ENCODE assay signal across 21 cellular contexts in the genomic region with DNA sequence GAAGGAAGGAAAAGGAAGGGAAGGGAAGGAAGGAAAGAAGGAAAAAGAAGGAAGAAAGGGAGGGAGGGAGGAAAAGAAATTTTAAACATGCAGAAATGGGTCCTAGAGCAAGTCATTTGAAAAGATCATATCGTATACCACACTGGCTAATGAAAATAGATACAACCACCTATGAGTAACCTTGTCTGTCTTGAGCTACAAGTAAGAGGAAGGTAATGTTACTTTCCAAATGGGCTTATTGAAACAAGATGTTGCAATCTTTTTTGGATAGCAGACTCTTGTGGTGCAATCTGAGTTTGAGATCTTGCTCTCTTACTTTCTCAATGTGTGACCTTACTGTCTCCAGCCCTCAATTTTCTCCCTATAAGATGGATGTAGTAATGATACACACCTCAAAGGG.
"Had no signal": no experiment of that assay in that cellular context is flagged by ENCODE, and none has a peak within 500 bp of the region (broad histone marks: within the 10 kb centered on the region; RNA-seq: fewer than 3 reads in every experiment).

No MANE protein-coding gene starts in this region.

- ATAC-seq: heart right ventricle; left cardiac atrium; mucosa of descending colon; pancreas; right cardiac atrium; stimulated activated naive CD8-positive, alpha-beta T cell treated with anti-CD3 and anti-CD28 coated beads, Interleukin-15, amount 100 ng/mL, for 72 hours had no signal

- H3K9me3 ChIP-seq: mucosa of descending colon, pancreas, suprapubic skin had no signal

- H3K4me1 ChIP-seq: heart right ventricle, pancreas, suprapubic skin, tibial nerve had no signal

- FAIRE-seq: pancreas, TTC549 had no signal

- H3K27ac ChIP-seq: epithelial cell of prostate, heart right ventricle, pancreas, skin epidermis, suprapubic skin, tibial nerve, WERI-Rb-1 had no signal

- H3K36me3 ChIP-seq: heart right ventricle, pancreas, suprapubic skin, tibial nerve, WERI-Rb-1 had no signal

- DNase-seq: activated CD4-positive, CD25-positive, alpha-beta regulatory T cell treated with anti-CD3 and anti-CD28 coated beads, Interleukin-2, amount 50 U/mL, for 72 hours; activated gamma-delta T cell treated with Interleukin-2 at 50 U/mL for 16 hours; activated T-cell treated with anti-CD3 and anti-CD28 coated beads, Interleukin-2, amount 50 U/mL, for 1 hour; cerebellar nuclear complex; cortex of kidney; heart right ventricle; islet precursor cell; left cardiac atrium; mesendoderm; mucosa of descending colon; nephron progenitor cell; stimulated activated CD4-positive, alpha-beta T cell treated with anti-CD3 and anti-CD28 coated beads, Interleukin-2, amount 100 ng/mL, for 24 hours; stimulated activated naive CD8-positive, alpha-beta T cell treated with anti-CD3 and anti-CD28 coated beads, Interleukin-15, amount 100 ng/mL, for 72 hours; WERI-Rb-1 had no signal

- H3K27me3 ChIP-seq: heart right ventricle, pancreas, suprapubic skin, tibial nerve had no signal

- H3K4me3 ChIP-seq: heart right ventricle, mucosa of descending colon, pancreas, skin epidermis, suprapubic skin, tibial nerve had no signal
